Comparison of ENCODE assay signal across 17 cellular contexts in the genomic region with DNA sequence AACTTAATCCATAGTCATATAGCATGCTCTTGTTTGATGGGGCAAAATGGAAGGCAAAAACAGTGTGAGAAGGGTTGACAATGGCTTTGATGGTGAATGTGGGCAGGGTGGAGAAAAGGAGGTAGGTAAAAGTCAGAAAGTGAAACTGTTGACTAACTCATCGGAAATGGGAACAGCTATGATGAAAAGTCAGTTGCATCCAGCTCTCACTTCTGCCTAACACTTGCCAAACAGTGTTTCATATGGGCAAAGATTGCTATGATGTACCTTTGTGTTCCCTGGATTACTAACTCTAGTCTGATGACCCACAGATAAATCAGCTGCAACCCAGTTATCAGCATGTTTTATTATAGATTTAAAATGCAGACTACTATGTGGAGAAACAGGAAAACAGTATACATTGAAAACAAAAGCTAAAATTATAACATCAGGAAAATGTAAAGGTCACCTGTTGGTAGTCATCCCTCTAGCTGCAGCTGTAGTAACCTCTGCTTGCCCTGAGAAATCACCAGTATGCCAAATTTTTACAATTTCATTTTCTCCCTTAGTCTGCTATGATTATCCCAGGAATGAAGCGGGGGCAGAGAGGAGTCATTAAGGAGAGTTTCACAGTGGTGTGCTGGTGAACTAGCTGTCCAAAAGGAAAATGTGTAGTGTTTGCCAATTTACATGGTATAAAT. TPM values are rescaled to one million over a fixed set of nuclear protein-coding genes. Genes with fewer than 3 reads are reported as not detected.
A peak's percentile ranks its signal among the peaks of the same experiment; 100 is the strongest.
DNase-seq lines count a peak whose midpoint lies in the region; ATAC-seq and TF ChIP-seq lines count a peak whose summit lies in the region.
"Had no signal": no experiment of that assay in that cellular context is flagged by ENCODE, and none has a peak within 500 bp of the region (broad histone marks: within the 10 kb centered on the region; RNA-seq: fewer than 3 reads in every experiment).

No MANE protein-coding gene starts in this region.

- no peaks in the 10 kb centered on the region for H3K9me3 Mint-ChIP-seq in natural killer cell treated with Interleukin-12 subunit alpha and Interleukin-12 subunit beta and Interleukin-15 and Interleukin-18, amount 100 ng/mL, for 72 hours
- H3K9me3 Mint-ChIP-seq in natural killer cell = no peaks in the 10 kb centered on the region
- H3K9me3 Mint-ChIP-seq in activated naive CD4-positive, alpha-beta T cell treated with anti-CD3 and anti-CD28 coated beads, Interleukin-2, amount 10 ng/mL, durations not matched to agents 7 days and 5 days = no peaks in the 10 kb centered on the region
- no peaks in the 10 kb centered on the region for H3K9me3 Mint-ChIP-seq in stimulated activated naive CD8-positive, alpha-beta T cell treated with anti-CD3 and anti-CD28 coated beads, Interleukin-15, Interleukin-2, amounts not matched to agents 100 ng/mL and 50 ng/mL, for 24 hours
- H3K9me3 Mint-ChIP-seq: activated B cell treated with CpG ODN at 0.5 μM for 24 hours had no signal

- H3K4me3 Mint-ChIP-seq in natural killer cell treated with Interleukin-12 subunit alpha and Interleukin-12 subunit beta and Interleukin-15 and Interleukin-18, amount 100 ng/mL, for 72 hours = peak overlapping the region; percentile 1
- no peak overlapping the region for H3K4me3 Mint-ChIP-seq in natural killer cell
- no peak overlapping the region for H3K4me3 Mint-ChIP-seq in activated naive CD4-positive, alpha-beta T cell treated with anti-CD3 and anti-CD28 coated beads, Interleukin-2, amount 10 ng/mL, durations not matched to agents 7 days and 5 days
- H3K4me3 Mint-ChIP-seq in stimulated activated naive CD8-positive, alpha-beta T cell treated with anti-CD3 and anti-CD28 coated beads, Interleukin-15, Interleukin-2, amounts not matched to agents 100 ng/mL and 50 ng/mL, for 24 hours = no peak overlapping the region
- H3K4me3 Mint-ChIP-seq: activated B cell treated with CpG ODN at 0.5 μM for 24 hours had no signal

- TF ChIP-seq CTCF in natural killer cell (IDR thresholded peaks at IDR 0.05) = no peak

- DNase-seq in natural killer cell treated with Interleukin-12 subunit alpha and Interleukin-12 subunit beta and Interleukin-15 and Interleukin-18, amount 100 ng/mL, for 72 hours (ENCODE audit: low spot score) = no peak
- DNase-seq in natural killer cell (no peak), MV-4-11 (lab: John Stamatoyannopoulos, UW) (peak; percentile 91), anterior cingulate cortex (lab: John Stamatoyannopoulos, UW) (no peak), NCI-H2171 treated with DMSO at 0.1 percent for 48 hours (lab: John Stamatoyannopoulos, UW) (no peak)
- peak; percentile 31 for DNase-seq in activated naive CD4-positive, alpha-beta T cell treated with anti-CD3 and anti-CD28 coated beads, Interleukin-2, amount 10 ng/mL, durations not matched to agents 7 days and 5 days
- DNase-seq: activated B cell treated with CpG ODN at 0.5 μM for 24 hours, left colon, NCI-H2029, NCI-H510A treated with DMSO at 0.1 percent for 48 hours, Peyer's patch, right cardiac atrium, thyroid gland had no signal

- H3K27ac Mint-ChIP-seq in natural killer cell treated with Interleukin-12 subunit alpha and Interleukin-12 subunit beta and Interleukin-15 and Interleukin-18, amount 100 ng/mL, for 72 hours = no peak overlapping the region
- no peak overlapping the region for H3K27ac Mint-ChIP-seq in natural killer cell
- no peak overlapping the region for H3K27ac Mint-ChIP-seq in activated naive CD4-positive, alpha-beta T cell treated with anti-CD3 and anti-CD28 coated beads, Interleukin-2, amount 10 ng/mL, durations not matched to agents 7 days and 5 days
- H3K27ac Mint-ChIP-seq in stimulated activated naive CD8-positive, alpha-beta T cell treated with anti-CD3 and anti-CD28 coated beads, Interleukin-15, Interleukin-2, amounts not matched to agents 100 ng/mL and 50 ng/mL, for 24 hours = peak overlapping the region; percentile 19
- H3K27ac Mint-ChIP-seq: activated B cell treated with CpG ODN at 0.5 μM for 24 hours had no signal

- ATAC-seq in natural killer cell treated with Interleukin-12 subunit alpha and Interleukin-12 subunit beta and Interleukin-15 and Interleukin-18, amount 100 ng/mL, for 72 hours = peak; percentile 57 to 59
- no peak for ATAC-seq in natural killer cell
- no peak for ATAC-seq in GM21717 (IDR thresholded peaks at IDR 0.05; ENCODE audit: unreplicated experiment)
- ATAC-seq: HCT116, left colon, right cardiac atrium had no signal

- CTCF ChIA-PET in activated naive CD4-positive, alpha-beta T cell treated with anti-CD3 and anti-CD28 coated beads, Interleukin-2, amount 10 ng/mL, durations not matched to agents 7 days and 5 days (lab: Charles Lee) = interaction anchor here (1.0 to 1.3 kb wide), 3 partner anchors 11 to 294 kb away, joined by 3 to 4 read pairs (median 3); no protein-coding TSS in a partner anchor

- no peaks in the 10 kb centered on the region for H3K27me3 Mint-ChIP-seq in natural killer cell treated with Interleukin-12 subunit alpha and Interleukin-12 subunit beta and Interleukin-15 and Interleukin-18, amount 100 ng/mL, for 72 hours
- no peaks in the 10 kb centered on the region for H3K27me3 Mint-ChIP-seq in natural killer cell (ENCODE audit: low read depth in 2 of 2)
- H3K27me3 Mint-ChIP-seq in activated naive CD4-positive, alpha-beta T cell treated with anti-CD3 and anti-CD28 coated beads, Interleukin-2, amount 10 ng/mL, durations not matched to agents 7 days and 5 days = no peaks in the 10 kb centered on the region
- H3K27me3 Mint-ChIP-seq in stimulated activated naive CD8-positive, alpha-beta T cell treated with anti-CD3 and anti-CD28 coated beads, Interleukin-15, Interleukin-2, amounts not matched to agents 100 ng/mL and 50 ng/mL, for 24 hours = peaks cover 4% of the 10 kb centered on the region
- H3K27me3 Mint-ChIP-seq: activated B cell treated with CpG ODN at 0.5 μM for 24 hours had no signal

- H3K4me1 Mint-ChIP-seq in natural killer cell treated with Interleukin-12 subunit alpha and Interleukin-12 subunit beta and Interleukin-15 and Interleukin-18, amount 100 ng/mL, for 72 hours (ENCODE audit: low read depth in 2 of 2) = peaks cover 15 to 24% of the 10 kb centered on the region in 2 donors
- peaks cover 0 to 7% of the 10 kb centered on the region in 2 donors for H3K4me1 Mint-ChIP-seq in natural killer cell
- peaks cover 29% of the 10 kb centered on the region for H3K4me1 Mint-ChIP-seq in activated naive CD4-positive, alpha-beta T cell treated with anti-CD3 and anti-CD28 coated beads, Interleukin-2, amount 10 ng/mL, durations not matched to agents 7 days and 5 days
- peaks cover 22% of the 10 kb centered on the region for H3K4me1 Mint-ChIP-seq in stimulated activated naive CD8-positive, alpha-beta T cell treated with anti-CD3 and anti-CD28 coated beads, Interleukin-15, Interleukin-2, amounts not matched to agents 100 ng/mL and 50 ng/mL, for 24 hours (ENCODE audit: low read depth)

- no peaks in the 10 kb centered on the region for H3K36me3 Mint-ChIP-seq in natural killer cell treated with Interleukin-12 subunit alpha and Interleukin-12 subunit beta and Interleukin-15 and Interleukin-18, amount 100 ng/mL, for 72 hours
- no peaks in the 10 kb centered on the region for H3K36me3 Mint-ChIP-seq in natural killer cell
- no peaks in the 10 kb centered on the region for H3K36me3 Mint-ChIP-seq in activated naive CD4-positive, alpha-beta T cell treated with anti-CD3 and anti-CD28 coated beads, Interleukin-2, amount 10 ng/mL, durations not matched to agents 7 days and 5 days
- H3K36me3 Mint-ChIP-seq in stimulated activated naive CD8-positive, alpha-beta T cell treated with anti-CD3 and anti-CD28 coated beads, Interleukin-15, Interleukin-2, amounts not matched to agents 100 ng/mL and 50 ng/mL, for 24 hours (ENCODE audit: low read depth) = no peaks in the 10 kb centered on the region

- intact Hi-C loops in natural killer cell (cut with micrococcal nuclease) = no loop called here

RNA-seq across cellular contexts. Expression of gene TNFSF18, which starts 11.7 kb away (rescaled TPM):
- under 1 TPM in 1 of 2 donors, not detected in 1; 0.36 TPM for total RNA-seq in natural killer cell treated with Interleukin-12 subunit alpha and Interleukin-12 subunit beta and Interleukin-15 and Interleukin-18, amount 100 ng/mL, for 72 hours
- under 1 TPM in 1 of 3 donors, not detected in 2; 0.18 TPM for total RNA-seq in natural killer cell
- total RNA-seq: activated B cell treated with CpG ODN at 0.5 μM for 24 hours, HT1080, Peyer's patch, right cardiac atrium, thyroid gland had no signal

Comparison
In these comparisons a context has a peak if more than half of its experiments do, and no peak if none do; other contexts are left out.
1. ATAC-seq: peak in natural killer cell treated with Interleukin-12 subunit alpha and Interleukin-12 subunit beta and Interleukin-15 and Interleukin-18, amount 100 ng/mL, for 72 hours (2 of 2); none in natural killer cell (0 of 3) and GM21717 (single experiment).
2. DNase-seq: peak in MV-4-11 (single experiment) and activated naive CD4-positive, alpha-beta T cell treated with anti-CD3 and anti-CD28 coated beads, Interleukin-2, amount 10 ng/mL, durations not matched to agents 7 days and 5 days (single experiment); none in natural killer cell treated with Interleukin-12 subunit alpha and Interleukin-12 subunit beta and Interleukin-15 and Interleukin-18, amount 100 ng/mL, for 72 hours (single experiment), natural killer cell (single experiment), anterior cingulate cortex (0 of 58) and NCI-H2171 treated with DMSO at 0.1 percent for 48 hours (single experiment).